22 cellular contexts compared by ENCODE assay signal in genomic region chr13:100859861-100860260, GRCh38.
DNase-seq lines count a peak whose midpoint lies in the region; ATAC-seq and TF ChIP-seq lines count a peak whose summit lies in the region.
"Had no signal": no experiment of that assay in that cellular context is flagged by ENCODE, and none has a peak within 500 bp of the region (broad histone marks: within the 10 kb centered on the region; RNA-seq: fewer than 3 reads in every experiment).

No MANE protein-coding gene starts in this region.

- ATAC-seq in CD8-positive, alpha-beta T cell, result no peak
- no peak for ATAC-seq in body of pancreas
- ATAC-seq: A549, GM23338, HCT116 had no signal

- no peaks in the 10 kb centered on the region for H3K27me3 ChIP-seq in CD8-positive, alpha-beta T cell (ENCODE audit: insufficient read depth, low read length)
- no peaks in the 10 kb centered on the region for H3K27me3 ChIP-seq in body of pancreas
- H3K27me3 ChIP-seq in tibial artery, result no peaks in the 10 kb centered on the region
- H3K27me3 ChIP-seq: BE2C; BLaER1 treated with 17β-estradiol and CSF1 and Interleukin-3, amounts not matched to agents 10 nM and 100 nM had no signal

- no peak for TF ChIP-seq CTCF in choroid plexus epithelial cell (conservative IDR thresholded peaks at IDR 0.05; ENCODE audit: low read depth, low read length)
- TF ChIP-seq CTCF in fibroblast of mammary gland (conservative IDR thresholded peaks at IDR 0.05; ENCODE audit: control insufficient read depth, insufficient read depth, low read depth, low read length), result no peak
- no peak for TF ChIP-seq CTCF in CD8-positive, alpha-beta T cell (IDR thresholded peaks at IDR 0.05)
- no peak for TF ChIP-seq CTCF in body of pancreas (IDR thresholded peaks at IDR 0.05)
- no peak for TF ChIP-seq CTCF in tibial artery (IDR thresholded peaks at IDR 0.05)

- no peak overlapping the region for H3K4me3 Mint-ChIP-seq in CD8-positive, alpha-beta T cell
- H3K4me3 Mint-ChIP-seq: CD14-positive monocyte; CD4-positive, alpha-beta T cell; GM23338; H9 had no signal

- no peak overlapping the region for H3K4me3 ChIP-seq in choroid plexus epithelial cell (ENCODE audit: low read depth, low read length)
- no peak overlapping the region for H3K4me3 ChIP-seq in fibroblast of mammary gland (ENCODE audit: control insufficient read depth, low read depth, low read length)
- H3K4me3 ChIP-seq in CD8-positive, alpha-beta T cell (ENCODE audit: low read depth, low read length), result no peak overlapping the region
- H3K4me3 ChIP-seq in body of pancreas, result no peak overlapping the region
- H3K4me3 ChIP-seq in tibial artery, result no peak overlapping the region
- H3K4me3 ChIP-seq: A549; BLaER1 treated with 17β-estradiol and CSF1 and Interleukin-3, amounts not matched to agents 10 nM and 100 nM; GM23338 had no signal

- H3K36me3 ChIP-seq in CD8-positive, alpha-beta T cell (ENCODE audit: insufficient read depth, low read length), result no peaks in the 10 kb centered on the region
- H3K36me3 ChIP-seq in body of pancreas (replicated peaks in 1 of 2; ENCODE audit: insufficient read depth in 1 of 2, low read depth in 2 of 2) (no peaks in the 10 kb centered on the region), tibial artery (no peaks in the 10 kb centered on the region)
- H3K36me3 ChIP-seq: BE2C; BLaER1 treated with 17β-estradiol and CSF1 and Interleukin-3, amounts not matched to agents 10 nM and 100 nM had no signal

- intact Hi-C loops in CD8-positive, alpha-beta T cell (cut with DNase I, micrococcal nuclease), result no loop called here
- intact Hi-C loops in body of pancreas (cut with DNase I), result no loop called here
- intact Hi-C loops in tibial artery (cut with DNase I; ENCODE audit: low total_unique reads), result no loop called here

- H3K9me3 ChIP-seq in CD8-positive, alpha-beta T cell (ENCODE audit: low read length), result no peaks in the 10 kb centered on the region
- H3K9me3 ChIP-seq in body of pancreas (no peaks in the 10 kb centered on the region), tibial artery (no peaks in the 10 kb centered on the region)
- H3K9me3 ChIP-seq: A549; BE2C; BLaER1 treated with 17β-estradiol and CSF1 and Interleukin-3, amounts not matched to agents 10 nM and 100 nM had no signal

- no peaks in the 10 kb centered on the region for H3K4me1 ChIP-seq in CD8-positive, alpha-beta T cell (ENCODE audit: insufficient read depth, low read length)
- H3K4me1 ChIP-seq in body of pancreas, result no peaks in the 10 kb centered on the region
- H3K4me1 ChIP-seq in tibial artery, result no peaks in the 10 kb centered on the region
- H3K4me1 ChIP-seq: A549, BE2C had no signal

- H3K27ac Mint-ChIP-seq in CD8-positive, alpha-beta T cell, result no peak overlapping the region
- H3K27ac Mint-ChIP-seq: CD4-positive, alpha-beta T cell; GM23338; H9 had no signal

- H3K27ac ChIP-seq in CD8-positive, alpha-beta T cell (ENCODE audit: low read depth, low read length), result no peak overlapping the region
- no peak overlapping the region for H3K27ac ChIP-seq in body of pancreas
- no peak overlapping the region for H3K27ac ChIP-seq in tibial artery
- H3K27ac ChIP-seq: A549; BLaER1 treated with 17β-estradiol and CSF1 and Interleukin-3, amounts not matched to agents 10 nM and 100 nM had no signal

- H3K36me3 Mint-ChIP-seq in CD8-positive, alpha-beta T cell, result no peaks in the 10 kb centered on the region
- H3K36me3 Mint-ChIP-seq: CD14-positive monocyte had no signal

- H3K9me3 Mint-ChIP-seq in CD8-positive, alpha-beta T cell, result peaks cover 2% of the 10 kb centered on the region
- H3K9me3 Mint-ChIP-seq: GM23338 had no signal

- no peaks in the 10 kb centered on the region for H3K4me1 Mint-ChIP-seq in CD8-positive, alpha-beta T cell (ENCODE audit: low read depth)
- H3K4me1 Mint-ChIP-seq: CD14-positive monocyte, GM23338, H9 had no signal

- H3K27me3 Mint-ChIP-seq in CD8-positive, alpha-beta T cell (ENCODE audit: low read depth), result peaks cover 4% of the 10 kb centered on the region
- H3K27me3 Mint-ChIP-seq: CD4-positive, alpha-beta T cell had no signal

- CTCF ChIA-PET in CD8-positive, alpha-beta T cell (lab: Charles Lee), result no interaction called here

- DNase-seq in MV-4-11 (lab: John Stamatoyannopoulos, UW) (peak; percentile 22), choroid plexus epithelial cell (ENCODE audit: low read depth) (peak; percentile 10), fibroblast of mammary gland (ENCODE audit: low read depth) (peak; percentile 32), body of pancreas (no peak), tibial artery (no peak)
- no peak for DNase-seq in CD8-positive, alpha-beta T cell
- DNase-seq: 8988T; ACHN; AML-193; BE2C; Calu3; CD4-positive, alpha-beta T cell; COR-L47; DMS53; DMS79 treated with DMSO at 0.1 percent for 48 hours; GF-D8; H9 had no signal

- POLR2A ChIA-PET in CD8-positive, alpha-beta T cell (lab: Charles Lee), result no interaction called here

- 82 to 89% methylated on average over 5 of the region's 5 CpGs for WGBS in body of pancreas, 2 donors

- no peak for TF ChIP-seq POLR2A in body of pancreas (IDR thresholded peaks at IDR 0.05)

Comparison
In these comparisons a context has a peak if more than half of its experiments do, and no peak if none do; other contexts are left out.
1. DNase-seq: peak in MV-4-11 (single experiment), choroid plexus epithelial cell (single experiment) and fibroblast of mammary gland (single experiment); none in CD8-positive, alpha-beta T cell (0 of 7), body of pancreas (0 of 4) and tibial artery (0 of 2).